ENCODE assay signal across 8 cellular contexts in genomic region chr4:122710434-122711308, GRCh38. TPM values are rescaled to one million over a fixed set of nuclear protein-coding genes. Genes with fewer than 3 reads are reported as not detected.
DNase-seq lines count a peak whose midpoint lies in the region; ATAC-seq, FAIRE-seq and TF ChIP-seq lines count a peak whose summit lies in the region.

No MANE protein-coding gene starts in this region.

- ATAC-seq in GM21717 (IDR thresholded peaks at IDR 0.05; ENCODE audit: unreplicated experiment) = peak; percentile 86
- no peak for ATAC-seq in GM21737 (IDR thresholded peaks at IDR 0.05; ENCODE audit: unreplicated experiment)

- TF ChIP-seq CTCF in fibroblast of lung (conservative IDR thresholded peaks at IDR 0.05 in 1 of 2, IDR thresholded peaks at IDR 0.05 in 1 of 2; ENCODE audit: low read depth in 1 of 2, low read length in 2 of 2) (no peak), breast epithelium (IDR thresholded peaks at IDR 0.05) (no peak)

- no peak for TF ChIP-seq POLR2A in breast epithelium (IDR thresholded peaks at IDR 0.05)

- H3K36me3 ChIP-seq in fibroblast of lung (ENCODE audit: control insufficient read depth, insufficient read depth, low read length) = no peaks in the 10 kb centered on the region
- no peaks in the 10 kb centered on the region for H3K36me3 ChIP-seq in breast epithelium

- H3K9me3 ChIP-seq in fibroblast of lung (ENCODE audit: control insufficient read depth, insufficient read depth, low read depth, low read length) = no peaks in the 10 kb centered on the region
- no peaks in the 10 kb centered on the region for H3K9me3 ChIP-seq in breast epithelium

- no peak overlapping the region for H3K4me3 ChIP-seq in fibroblast of lung (replicated peaks in 1 of 4; ENCODE audit: control extremely low read depth in 1 of 4, insufficient read depth in 1 of 4, low read depth in 3 of 4, low read length in 4 of 4)
- H3K4me3 ChIP-seq in breast epithelium = no peak overlapping the region

- no peaks in the 10 kb centered on the region for H3K79me2 ChIP-seq in fibroblast of lung (ENCODE audit: control insufficient read depth, insufficient read depth, low read length)

- H3K27ac ChIP-seq in fibroblast of lung (ENCODE audit: insufficient read depth, low read length) (no peak overlapping the region), breast epithelium (no peak overlapping the region)

- no peak overlapping the region for H3K9ac ChIP-seq in fibroblast of lung (ENCODE audit: insufficient read depth, low read length)

- H2AFZ ChIP-seq in fibroblast of lung (ENCODE audit: low read length) = no peak overlapping the region

- peak; percentile 64 for FAIRE-seq in GM18507 (lab: Jason Lieb, UNC)

- H3K4me1 ChIP-seq in fibroblast of lung (ENCODE audit: control insufficient read depth, extremely low read depth, insufficient read depth, low read length) (no peaks in the 10 kb centered on the region), breast epithelium (no peaks in the 10 kb centered on the region)

- H3K4me2 ChIP-seq in fibroblast of lung (ENCODE audit: extremely low read depth, insufficient read depth, low read length) = no peak overlapping the region

- no peaks in the 10 kb centered on the region for H4K20me1 ChIP-seq in fibroblast of lung (ENCODE audit: control insufficient read depth, extremely low read depth, insufficient read depth, low read length)

- intact Hi-C loops in breast epithelium (cut with DNase I; ENCODE audit: low total_unique reads) = no loop called here

- H3K27me3 ChIP-seq in fibroblast of lung (ENCODE audit: control insufficient read depth, insufficient read depth, low read length) = no peaks in the 10 kb centered on the region
- H3K27me3 ChIP-seq in breast epithelium = no peaks in the 10 kb centered on the region

- DNase-seq in GM18507 (ENCODE audit: extremely low spot score, insufficient read length, low read depth) (no peak), LHCN-M2 (ENCODE audit: low read depth) (peak; percentile 39), fibroblast of lung (ENCODE audit: low read depth in 2 of 2) (peak; percentile 23 to 27), HUDEP-2 (lab: John Stamatoyannopoulos, UW; ENCODE audit: unreplicated experiment in 76 of 76) (no peak), breast epithelium (ENCODE audit: low spot score in 2 of 2) (no peak), hypothalamus (lab: John Stamatoyannopoulos, UW) (no peak)

RNA-seq across cellular contexts. Expression of gene BBS12, which starts 21.8 kb away (rescaled TPM):
- total RNA-seq in LHCN-M2 (2014; rRNA removed) (3.3 and 5.5 TPM in 2 replicates), fibroblast of lung (7.4 and 8.4 TPM in 2 replicates), breast epithelium (10 to 100 TPM in 1 of 3 donors, 1 to 10 TPM in 2; 2.7 to 15.2 (median 5.6) TPM)
- 2.2 TPM for polyA plus RNA-seq in LHCN-M2 (2012)
- polyA plus RNA-seq in fibroblast of lung = 1.5 and 3.6 TPM in 2 replicates
- polyA plus RNA-seq in fibroblast of lung (2012) = 2.0 and 3.3 TPM in 2 replicates
- polyA minus RNA-seq in fibroblast of lung (ENCODE audit: low replicate concordance) = 1.1 TPM in 1 of 2 replicates, not detected in the other

Comparison
In these comparisons a context has a peak if more than half of its experiments do, and no peak if none do; other contexts are left out.
1. DNase-seq: peak in LHCN-M2 (single experiment) and fibroblast of lung (2 of 2); none in GM18507 (single experiment), HUDEP-2 (0 of 76), breast epithelium (0 of 2) and hypothalamus (0 of 51).